Comparison of ENCODE assay signal across 1 cellular context in the genomic region with DNA sequence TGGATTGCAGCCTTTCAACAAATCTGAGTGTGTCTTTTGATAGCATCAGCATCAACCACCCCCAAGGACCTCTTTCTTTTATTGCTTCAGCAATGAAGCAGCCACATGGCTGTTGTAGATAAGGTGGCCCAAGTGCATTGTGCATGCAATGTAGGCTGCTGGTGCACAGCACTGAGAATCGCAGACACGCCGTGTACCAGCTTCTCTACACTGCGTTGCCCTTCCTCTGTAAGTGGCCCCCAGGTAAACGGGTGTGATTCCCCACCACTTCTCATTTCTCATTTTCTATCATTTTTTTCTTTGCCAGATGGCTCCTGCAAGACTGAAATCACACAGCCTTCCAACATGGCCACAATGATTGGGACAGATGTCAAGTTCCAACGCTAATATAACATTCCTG.
TF ChIP-seq lines count a peak whose summit lies in the region.

No MANE protein-coding gene starts in this region.

TF ChIP-seq in SK-N-SH treated with all-trans-retinoic acid at 6 μM for 48 hours, 23 proteins besides CTCF, POLR2A, EP300 and RAD21 (continued from another document):
- TF ChIP-seq, protein P1, sequence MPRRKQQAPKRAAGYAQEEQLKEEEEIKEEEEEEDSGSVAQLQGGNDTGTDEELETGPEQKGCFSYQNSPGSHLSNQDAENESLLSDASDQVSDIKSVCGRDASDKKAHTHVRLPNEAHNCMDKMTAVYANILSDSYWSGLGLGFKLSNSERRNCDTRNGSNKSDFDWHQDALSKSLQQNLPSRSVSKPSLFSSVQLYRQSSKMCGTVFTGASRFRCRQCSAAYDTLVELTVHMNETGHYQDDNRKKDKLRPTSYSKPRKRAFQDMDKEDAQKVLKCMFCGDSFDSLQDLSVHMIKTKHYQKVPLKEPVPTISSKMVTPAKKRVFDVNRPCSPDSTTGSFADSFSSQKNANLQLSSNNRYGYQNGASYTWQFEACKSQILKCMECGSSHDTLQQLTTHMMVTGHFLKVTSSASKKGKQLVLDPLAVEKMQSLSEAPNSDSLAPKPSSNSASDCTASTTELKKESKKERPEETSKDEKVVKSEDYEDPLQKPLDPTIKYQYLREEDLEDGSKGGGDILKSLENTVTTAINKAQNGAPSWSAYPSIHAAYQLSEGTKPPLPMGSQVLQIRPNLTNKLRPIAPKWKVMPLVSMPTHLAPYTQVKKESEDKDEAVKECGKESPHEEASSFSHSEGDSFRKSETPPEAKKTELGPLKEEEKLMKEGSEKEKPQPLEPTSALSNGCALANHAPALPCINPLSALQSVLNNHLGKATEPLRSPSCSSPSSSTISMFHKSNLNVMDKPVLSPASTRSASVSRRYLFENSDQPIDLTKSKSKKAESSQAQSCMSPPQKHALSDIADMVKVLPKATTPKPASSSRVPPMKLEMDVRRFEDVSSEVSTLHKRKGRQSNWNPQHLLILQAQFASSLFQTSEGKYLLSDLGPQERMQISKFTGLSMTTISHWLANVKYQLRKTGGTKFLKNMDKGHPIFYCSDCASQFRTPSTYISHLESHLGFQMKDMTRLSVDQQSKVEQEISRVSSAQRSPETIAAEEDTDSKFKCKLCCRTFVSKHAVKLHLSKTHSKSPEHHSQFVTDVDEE (CRISPR knock-in tag; IDR thresholded peaks at IDR 0.05) = no peak
